ENCODE assay signal across 18 cellular contexts in genomic region chr2:71715951-71716696, GRCh38.
DNase-seq lines count a peak whose midpoint lies in the region; ATAC-seq and TF ChIP-seq lines count a peak whose summit lies in the region.
"Had no signal": no experiment of that assay in that cellular context is flagged by ENCODE, and none has a peak within 500 bp of the region (broad histone marks: within the 10 kb centered on the region; RNA-seq: fewer than 3 reads in every experiment).

No MANE protein-coding gene starts in this region.

- H3K4me3 ChIP-seq in WERI-Rb-1 (ENCODE audit: low read depth, low read length) = no peak overlapping the region
- H3K4me3 ChIP-seq in tibial artery = no peak overlapping the region
- H3K4me3 ChIP-seq in H7 (ENCODE audit: insufficient read depth, low read depth, low read length) = no peak overlapping the region
- H3K4me3 ChIP-seq: tibial nerve had no signal

- DNase-seq in activated effector memory CD4-positive, alpha-beta T cell treated with anti-CD3 and anti-CD28 coated beads, Interleukin-2, amount 50 U/mL, for 16 hours = peak; percentile 46
- DNase-seq in activated effector memory CD4-positive, alpha-beta T cell treated with Interleukin-2 at 50 U/mL for 16 hours = no peak
- DNase-seq in WERI-Rb-1 (peak; percentile 3), mesenteric fat pad (ENCODE audit: low spot score) (peak; percentile 64), tibial artery (peak in 1 of 2 donors; percentile 55), H7 (no peak), SIG-M5 treated with dmso at 0.1 percent for 504 hours (lab: John Stamatoyannopoulos, UW; ENCODE audit: unreplicated experiment) (no peak)
- DNase-seq: activated CD4-positive, CD25-positive, alpha-beta regulatory T cell; activated CD8-positive, alpha-beta T cell treated with anti-CD3 and anti-CD28 coated beads for 36 hours; AML-193; cortex of kidney; DMS153; NCI-H1105 treated with DMSO at 0.1 percent for 48 hours; NCI-H2029; NCI-H345; NCI-H748 treated with DMSO at 0.1 percent for 48 hours had no signal

- intact Hi-C loops in tibial artery (cut with DNase I; ENCODE audit: low total_unique reads) = no loop called here

- peaks cover 8 to 91% (median 82%) of the 10 kb centered on the region in 4 donors for H3K4me1 ChIP-seq in tibial artery

- H3K27ac ChIP-seq in WERI-Rb-1 = no peak overlapping the region
- H3K27ac ChIP-seq in tibial artery = peak overlapping the region; percentile 52 to 69
- H3K27ac ChIP-seq: tibial nerve had no signal

- H3K27me3 ChIP-seq in WERI-Rb-1 (ENCODE audit: insufficient read depth, low read depth, severe bottlenecking) (no peaks in the 10 kb centered on the region), tibial artery (no peaks in the 10 kb centered on the region), H7 (ENCODE audit: control insufficient read depth, insufficient read depth, low read length) (no peaks in the 10 kb centered on the region)
- H3K27me3 ChIP-seq: tibial nerve had no signal

- TF ChIP-seq CTCF in WERI-Rb-1 (IDR thresholded peaks at IDR 0.05; ENCODE audit: low read depth, low read length) = no peak
- TF ChIP-seq CTCF in tibial artery (IDR thresholded peaks at IDR 0.05) = no peak

- H3K9me3 ChIP-seq in WERI-Rb-1 (ENCODE audit: severe bottlenecking) = no peaks in the 10 kb centered on the region
- no peaks in the 10 kb centered on the region for H3K9me3 ChIP-seq in tibial artery
- H3K9me3 ChIP-seq: tibial nerve had no signal

- no peak for ATAC-seq in HG03378 (IDR thresholded peaks at IDR 0.05; ENCODE audit: unreplicated experiment)
- ATAC-seq: activated CD8-positive, alpha-beta T cell treated with anti-CD3 and anti-CD28 coated beads for 36 hours had no signal

- H3K36me3 ChIP-seq in WERI-Rb-1 (no peaks in the 10 kb centered on the region), tibial artery (no peaks in the 10 kb centered on the region), H7 (replicated peaks; ENCODE audit: control insufficient read depth, insufficient read depth, low read length) (no peaks in the 10 kb centered on the region)
- H3K36me3 ChIP-seq: tibial nerve had no signal

Comparison
In these comparisons a context has a peak if more than half of its experiments do, and no peak if none do; other contexts are left out.
1. DNase-seq: peak in activated effector memory CD4-positive, alpha-beta T cell treated with anti-CD3 and anti-CD28 coated beads, Interleukin-2, amount 50 U/mL, for 16 hours (single experiment), WERI-Rb-1 (single experiment) and mesenteric fat pad (single experiment); none in activated effector memory CD4-positive, alpha-beta T cell treated with Interleukin-2 at 50 U/mL for 16 hours (single experiment), H7 (single experiment) and SIG-M5 treated with dmso at 0.1 percent for 504 hours (single experiment).